Comparison of ENCODE assay signal across 17 cellular contexts in genomic region chr21:43997766-43998742, GRCh38. TPM values are rescaled to one million over a fixed set of nuclear protein-coding genes. Genes with fewer than 3 reads are reported as not detected.
A peak's percentile ranks its signal among the peaks of the same experiment; 100 is the strongest.
DNase-seq lines count a peak whose midpoint lies in the region; ATAC-seq and TF ChIP-seq lines count a peak whose summit lies in the region.
"Had no signal": no experiment of that assay in that cellular context is flagged by ENCODE, and none has a peak within 500 bp of the region (broad histone marks: within the 10 kb centered on the region; RNA-seq: fewer than 3 reads in every experiment).

No MANE protein-coding gene starts in this region.

- H4K20me1 ChIP-seq in GM23248 (ENCODE audit: insufficient read depth) (no peaks in the 10 kb centered on the region), osteoblast (ENCODE audit: insufficient read depth, low read length) (no peaks in the 10 kb centered on the region)

- H3K9ac ChIP-seq in GM23248, result no peak overlapping the region

- no peak for TF ChIP-seq CTCF in BE2C (IDR thresholded peaks at IDR 0.05; ENCODE audit: low read depth, low read length)
- no peak for TF ChIP-seq CTCF in RWPE2 (IDR thresholded peaks at IDR 0.05; ENCODE audit: poor library complexity, severe bottlenecking)
- no peak for TF ChIP-seq CTCF in osteoblast (IDR thresholded peaks at IDR 0.05; ENCODE audit: extremely low read depth, low read depth, low read length)

- no peaks in the 10 kb centered on the region for H3K9me2 ChIP-seq in GM23248 (ENCODE audit: insufficient read depth)

- H3K79me2 ChIP-seq in GM23248 (ENCODE audit: insufficient read depth) (no peaks in the 10 kb centered on the region), osteoblast (ENCODE audit: insufficient read depth, low read length) (no peaks in the 10 kb centered on the region)

- H2AFZ ChIP-seq in GM23248, result no peak overlapping the region
- H2AFZ ChIP-seq in osteoblast (ENCODE audit: low read length), result no peak overlapping the region

- H3K4me1 ChIP-seq in BE2C, result no peaks in the 10 kb centered on the region
- no peaks in the 10 kb centered on the region for H3K4me1 ChIP-seq in GM23248 (ENCODE audit: insufficient read depth)
- no peaks in the 10 kb centered on the region for H3K4me1 ChIP-seq in RWPE2 (ENCODE audit: insufficient read depth, poor library complexity, severe bottlenecking)
- H3K4me1 ChIP-seq in osteoblast (ENCODE audit: insufficient read depth, low read length), result no peaks in the 10 kb centered on the region
- H3K4me1 ChIP-seq: SJSA1 had no signal

- intact Hi-C loops in activated CD4-positive, alpha-beta memory T cell treated with anti-CD3 and anti-CD28 coated beads for 36 hours (cut with micrococcal nuclease), result no loop called here

- POLR2A ChIA-PET in activated CD4-positive, alpha-beta memory T cell treated with anti-CD3 and anti-CD28 coated beads for 36 hours (lab: Charles Lee), result no interaction called here

- H3K36me3 ChIP-seq in BE2C (no peaks in the 10 kb centered on the region), GM23248 (ENCODE audit: low read depth) (no peaks in the 10 kb centered on the region), RWPE2 (ENCODE audit: low read depth) (no peaks in the 10 kb centered on the region), osteoblast (ENCODE audit: insufficient read depth, low read length) (no peaks in the 10 kb centered on the region)
- H3K36me3 ChIP-seq: SJSA1 had no signal

- H3K4me3 Mint-ChIP-seq in activated T-cell treated with anti-CD3 and anti-CD28 coated beads, Interleukin-2, amount 50 U/mL, for 4 hours, result no peak overlapping the region
- no peak overlapping the region for H3K4me3 Mint-ChIP-seq in activated CD4-positive, alpha-beta memory T cell treated with anti-CD3 and anti-CD28 coated beads for 36 hours
- H3K4me3 Mint-ChIP-seq: T-helper 17 cell had no signal

- H3K4me3 ChIP-seq in BE2C (ENCODE audit: low read depth, low read length) (no peak overlapping the region), GM23248 (no peak overlapping the region), RWPE2 (ENCODE audit: severe bottlenecking) (no peak overlapping the region), osteoblast (ENCODE audit: insufficient read depth, low read length) (no peak overlapping the region)
- H3K4me3 ChIP-seq: SJSA1 had no signal

- DNase-seq in BE2C (peak; percentile 49), GM23248 (peak; percentile 38), RWPE2 (ENCODE audit: low spot score) (no peak), osteoblast (ENCODE audit: insufficient read length, low spot score, missing footprints) (peak; percentile 92)
- no peak for DNase-seq in activated T-cell treated with anti-CD3 and anti-CD28 coated beads, Interleukin-2, amount 50 U/mL, for 4 hours
- DNase-seq in activated CD4-positive, alpha-beta memory T cell treated with anti-CD3 and anti-CD28 coated beads for 36 hours, result no peak
- DNase-seq: DND-41, GF-D8, KG1, NCI-H1417, NCI-H187, NCI-H446, NCI-H526 treated with DMSO at 0.1 percent for 48 hours, T-helper 17 cell had no signal

- H3K27me3 ChIP-seq in BE2C (no peaks in the 10 kb centered on the region), GM23248 (replicated peaks; ENCODE audit: insufficient read depth) (no peaks in the 10 kb centered on the region), RWPE2 (ENCODE audit: insufficient read depth, poor library complexity, severe bottlenecking) (no peaks in the 10 kb centered on the region), osteoblast (ENCODE audit: insufficient read depth, low read length) (no peaks in the 10 kb centered on the region)
- H3K27me3 ChIP-seq: SJSA1 had no signal

- ATAC-seq in RWPE2 (ENCODE audit: low read depth) (peak; percentile 33; the same call in 1 of the 3 replicates), HG03280 (IDR thresholded peaks at IDR 0.05; ENCODE audit: unreplicated experiment) (no peak)
- ATAC-seq in activated T-cell treated with anti-CD3 and anti-CD28 coated beads, Interleukin-2, amount 50 U/mL, for 4 hours, result no peak
- ATAC-seq: T-helper 17 cell had no signal

- no peaks in the 10 kb centered on the region for H3K9me3 ChIP-seq in BE2C
- no peaks in the 10 kb centered on the region for H3K9me3 ChIP-seq in GM23248 (ENCODE audit: low read depth)
- H3K9me3 ChIP-seq in RWPE2 (ENCODE audit: severe bottlenecking), result no peaks in the 10 kb centered on the region
- no peaks in the 10 kb centered on the region for H3K9me3 ChIP-seq in osteoblast (ENCODE audit: low read depth, low read length)
- H3K9me3 ChIP-seq: SJSA1 had no signal

- no peaks in the 10 kb centered on the region for H3K4me1 Mint-ChIP-seq in activated T-cell treated with anti-CD3 and anti-CD28 coated beads, Interleukin-2, amount 50 U/mL, for 4 hours (ENCODE audit: low read depth)
- no peaks in the 10 kb centered on the region for H3K4me1 Mint-ChIP-seq in activated CD4-positive, alpha-beta memory T cell treated with anti-CD3 and anti-CD28 coated beads for 36 hours (ENCODE audit: low read depth)
- H3K4me1 Mint-ChIP-seq: T-helper 17 cell had no signal

- CTCF ChIA-PET in activated CD4-positive, alpha-beta memory T cell treated with anti-CD3 and anti-CD28 coated beads for 36 hours (lab: Charles Lee), result interaction anchor here (0.7 kb wide), 1 partner anchor 38 kb away, joined by 3 read pairs; no protein-coding TSS in a partner anchor

- no peaks in the 10 kb centered on the region for H3K9me3 Mint-ChIP-seq in activated T-cell treated with anti-CD3 and anti-CD28 coated beads, Interleukin-2, amount 50 U/mL, for 4 hours
- no peaks in the 10 kb centered on the region for H3K9me3 Mint-ChIP-seq in activated CD4-positive, alpha-beta memory T cell treated with anti-CD3 and anti-CD28 coated beads for 36 hours

- no peak overlapping the region for H3K4me2 ChIP-seq in GM23248 (ENCODE audit: unreplicated experiment)
- no peak overlapping the region for H3K4me2 ChIP-seq in osteoblast (ENCODE audit: insufficient read depth, low read length)

- H3K27ac ChIP-seq in GM23248 (no peak overlapping the region), RWPE2 (ENCODE audit: poor library complexity, severe bottlenecking) (no peak overlapping the region), osteoblast (ENCODE audit: low read depth, low read length) (no peak overlapping the region)
- H3K27ac ChIP-seq: C4-2B, SJSA1 had no signal

- in situ Hi-C loops in GM23248 (cut with MboI), result no loop called here

- H3F3A ChIP-seq in GM23248 (ENCODE audit: insufficient read depth), result no peaks in the 10 kb centered on the region

- H3K27ac Mint-ChIP-seq in activated CD4-positive, alpha-beta memory T cell treated with anti-CD3 and anti-CD28 coated beads for 36 hours, result no peak overlapping the region
- H3K27ac Mint-ChIP-seq: T-helper 17 cell had no signal

- H3K36me3 Mint-ChIP-seq in activated T-cell treated with anti-CD3 and anti-CD28 coated beads, Interleukin-2, amount 50 U/mL, for 4 hours (ENCODE audit: insufficient read depth), result no peaks in the 10 kb centered on the region
- H3K36me3 Mint-ChIP-seq in activated CD4-positive, alpha-beta memory T cell treated with anti-CD3 and anti-CD28 coated beads for 36 hours, result no peaks in the 10 kb centered on the region

- H3K27me3 Mint-ChIP-seq in activated T-cell treated with anti-CD3 and anti-CD28 coated beads, Interleukin-2, amount 50 U/mL, for 4 hours (ENCODE audit: low read depth), result peaks cover 5% of the 10 kb centered on the region
- H3K27me3 Mint-ChIP-seq in activated CD4-positive, alpha-beta memory T cell treated with anti-CD3 and anti-CD28 coated beads for 36 hours, result no peaks in the 10 kb centered on the region

- WGBS in GM23248 (ENCODE audit: low coverage in 1 of 2, low lambda C conversion rate in 2 of 2, missing lambda C conversion rate in 2 of 2), 2 experiments, result 76 to 85% methylated on average over 5 of the region's 5 CpGs

RNA-seq across cellular contexts. Expression of gene TRAPPC10, which starts 14.1 kb away (rescaled TPM):
- polyA plus RNA-seq in BE2C (2012; ENCODE audit: insufficient read depth, insufficient read length, low read depth), result 36.9 TPM
- total RNA-seq in GM23248 (2014; rRNA removed; shearing (Covaris generic)), result 21.0 and 23.1 TPM in 2 replicates
- polyA plus RNA-seq in GM23248 (2016; fragmentation: Nextera tagmentation; extraction: Ambion mirVana), result 9.9 and 10.3 TPM in 2 replicates
- total RNA-seq in osteoblast, result 33.0 and 36.2 TPM in 2 replicates
- 10 to 100 TPM; 43.0 to 48.1 (median 44.8) TPM for total RNA-seq in activated T-cell treated with anti-CD3 and anti-CD28 coated beads, Interleukin-2, amount 50 U/mL, for 4 hours
- total RNA-seq in activated CD4-positive, alpha-beta memory T cell treated with anti-CD3 and anti-CD28 coated beads for 36 hours, result 10 to 100 TPM; 46.1 to 50.5 TPM

Comparison
In these comparisons a context has a peak if more than half of its experiments do, and no peak if none do; other contexts are left out.
1. DNase-seq: peak in BE2C (single experiment), GM23248 (single experiment) and osteoblast (single experiment); none in RWPE2 (single experiment), activated T-cell treated with anti-CD3 and anti-CD28 coated beads, Interleukin-2, amount 50 U/mL, for 4 hours (single experiment) and activated CD4-positive, alpha-beta memory T cell treated with anti-CD3 and anti-CD28 coated beads for 36 hours (single experiment).